8 cellular contexts compared by ENCODE assay signal in the genomic region with DNA sequence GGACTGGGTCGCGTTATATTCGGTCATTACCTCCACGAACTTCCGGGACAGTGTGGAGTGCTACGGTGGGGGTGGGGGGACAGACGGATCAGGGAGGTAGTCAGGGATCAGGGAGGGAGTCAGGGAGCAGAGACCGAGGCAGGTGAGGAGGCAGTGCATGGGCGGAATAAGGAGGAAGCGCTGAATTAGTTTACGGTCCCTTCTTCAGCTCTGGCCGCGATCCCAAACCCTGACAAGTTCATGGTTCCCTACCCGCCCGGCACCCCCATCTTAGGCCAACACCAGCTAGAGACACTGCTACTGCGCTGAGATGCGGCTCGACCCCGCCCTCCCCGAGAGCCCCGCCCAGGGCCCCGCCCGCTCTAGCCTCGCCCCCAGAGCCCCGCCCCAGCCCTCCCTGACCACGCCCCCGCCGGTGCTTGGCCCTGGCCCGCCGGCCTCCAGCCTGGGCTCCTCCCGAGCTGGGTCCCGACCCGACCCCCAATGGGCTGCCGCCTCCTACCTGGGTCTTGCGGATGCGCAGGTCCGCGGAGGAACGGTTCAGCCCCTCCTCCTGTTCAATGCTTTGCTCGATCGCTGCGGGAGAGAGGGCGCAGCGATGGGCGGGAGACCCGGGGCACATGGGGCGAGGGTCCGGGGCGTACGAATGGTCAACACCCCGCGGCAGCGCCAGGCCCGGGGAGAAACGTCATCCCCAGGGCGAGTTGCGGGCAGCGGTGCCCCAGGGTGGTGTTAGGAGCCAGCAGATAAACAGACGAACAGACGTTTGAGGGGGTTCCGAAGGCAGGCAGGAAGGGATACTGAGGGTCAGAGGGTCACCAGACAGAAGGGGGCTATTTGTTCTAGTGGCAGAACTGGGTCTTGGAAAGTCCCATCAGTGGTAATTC. TPM values are rescaled to one million over a fixed set of nuclear protein-coding genes. Genes with fewer than 3 reads are reported as not detected.
DNase-seq lines count a peak whose midpoint lies in the region; ATAC-seq and TF ChIP-seq lines count a peak whose summit lies in the region.

No MANE protein-coding gene starts in this region.

- H3K9me3 ChIP-seq in adipocyte (ENCODE audit: control insufficient read depth, low read length) (no peaks in the 10 kb centered on the region), right cardiac atrium (ENCODE audit: control insufficient read depth, low read length) (no peaks in the 10 kb centered on the region), gastrocnemius medialis (no peaks in the 10 kb centered on the region)

- peak overlapping the region; percentile 81 for H3K9ac ChIP-seq in adipocyte (ENCODE audit: low read length)

- 4% methylated on average over 61 of the region's 61 CpGs for WGBS in right cardiac atrium

- DNase-seq in CD1c-positive myeloid dendritic cell (ENCODE audit: extremely low spot score), result peak; percentile 90
- peak in 66 of 76 experiments; percentile 9 to 85 (median 68) for DNase-seq in HUDEP-2 (lab: John Stamatoyannopoulos, UW; ENCODE audit: unreplicated experiment in 76 of 76)
- DNase-seq in T follicular helper cell (ENCODE audit: low read depth), result peak; percentile 76
- DNase-seq in adipocyte (ENCODE audit: low read depth), result peak; percentile 87
- DNase-seq in right cardiac atrium, result peak; percentile 86 to 94 (median 93)
- peak; percentile 67 to 71 for DNase-seq in gastrocnemius medialis
- no peak for DNase-seq in NCI-H128 (lab: John Stamatoyannopoulos, UW; ENCODE audit: unreplicated experiment)

- peak overlapping the region; percentile 79 for H3K4me3 ChIP-seq in adipocyte (ENCODE audit: low read length)
- peak overlapping the region; percentile 31 for H3K4me3 ChIP-seq in right cardiac atrium (ENCODE audit: low read length)
- H3K4me3 ChIP-seq in gastrocnemius medialis, result peak overlapping the region; percentile 53 to 96 (median 66)

- TF ChIP-seq CTCF in gastrocnemius medialis (IDR thresholded peaks at IDR 0.05 in 4 of 5, conservative IDR thresholded peaks at IDR 0.05 in 1 of 5), result no peak

- in situ Hi-C loops in gastrocnemius medialis (cut with MboI; ENCODE audit: low sequenced_read_pairs in 4 of 4), result loop anchor here in 3 of 4 donors (25.0 kb wide), 4 partner anchors 90 to 865 kb away; partner anchors contain the start of genes ZNF267 (in 3 of the 3), COX6A2 (in 1 of the 3), PRSS36 (in 1 of the 3) and PRSS53 (in 1 of the 3)

- H3K36me3 ChIP-seq in adipocyte (ENCODE audit: control insufficient read depth, insufficient read depth, low read length, severe bottlenecking) (no peaks in the 10 kb centered on the region), gastrocnemius medialis (no peaks in the 10 kb centered on the region)

- H3K27me3 ChIP-seq in adipocyte (replicated peaks; ENCODE audit: control insufficient read depth, insufficient read depth, low read length), result no peaks in the 10 kb centered on the region
- no peaks in the 10 kb centered on the region for H3K27me3 ChIP-seq in right cardiac atrium (ENCODE audit: control insufficient read depth, insufficient read depth)
- peaks cover 0 to 8% (median 3%) of the 10 kb centered on the region in 3 donors for H3K27me3 ChIP-seq in gastrocnemius medialis

- ATAC-seq in GM19463 (IDR thresholded peaks at IDR 0.05; ENCODE audit: unreplicated experiment) (peak; percentile 83), right cardiac atrium (peak; percentile 95 to 96), gastrocnemius medialis (peak; percentile 89 to 90)

- H3K27ac ChIP-seq in right cardiac atrium (ENCODE audit: low read length), result no peak overlapping the region
- H3K27ac ChIP-seq in gastrocnemius medialis, result peak overlapping the region; percentile 63 to 78 (median 76)

- H3K4me1 ChIP-seq in adipocyte (ENCODE audit: control insufficient read depth, insufficient read depth, low read length) (peaks cover 34% of the 10 kb centered on the region), right cardiac atrium (ENCODE audit: control insufficient read depth, insufficient read depth, low read length) (no peaks in the 10 kb centered on the region), gastrocnemius medialis (peaks cover 0 to 12% of the 10 kb centered on the region in 2 donors)

- intact Hi-C loops in right cardiac atrium (cut with DNase I), result no loop called here
- intact Hi-C loops in gastrocnemius medialis (cut with DNase I; ENCODE audit: low total_unique reads), result loop anchor here (2.0 kb wide), 1 partner anchor 36 kb away; the partner anchor contains the start of gene STX4

- TF ChIP-seq POLR2A in gastrocnemius medialis (IDR thresholded peaks at IDR 0.05), result peak; percentile 47 to 57

RNA-seq across cellular contexts. Expression of gene HSD3B7, which starts 12.2 kb away (rescaled TPM):
- total RNA-seq in right cardiac atrium, result 1 to 10 TPM; 4.1 to 7.4 (median 5.6) TPM
- 6.8 TPM for polyA plus RNA-seq in right cardiac atrium
- total RNA-seq in gastrocnemius medialis, result 1 to 10 TPM; 1.5 to 6.8 (median 5.4) TPM

RNA-seq across cellular contexts. Expression of gene STX1B, which starts 13.2 kb away (rescaled TPM):
- 1 to 10 TPM; 1.6 to 2.1 (median 1.8) TPM for total RNA-seq in right cardiac atrium
- 0.66 TPM for polyA plus RNA-seq in right cardiac atrium
- under 1 TPM in 2 of 4 donors, not detected in 2; 0.13 to 0.36 TPM for total RNA-seq in gastrocnemius medialis

RNA-seq across cellular contexts. Expression of gene STX4, which starts 36.1 kb away (rescaled TPM):
- total RNA-seq in right cardiac atrium, result 10 to 100 TPM; 39.6 to 51.3 (median 45.0) TPM
- 47.3 TPM for polyA plus RNA-seq in right cardiac atrium
- 10 to 100 TPM; 14.9 to 24.3 (median 21.4) TPM for total RNA-seq in gastrocnemius medialis

RNA-seq across cellular contexts. Expression of gene SETD1A, which starts 39.7 kb away (rescaled TPM):
- 10 to 100 TPM in 3 of 4 donors, 1 to 10 TPM in 1; 9.7 to 11.6 (median 10.2) TPM for total RNA-seq in right cardiac atrium
- 9.6 TPM for polyA plus RNA-seq in right cardiac atrium
- total RNA-seq in gastrocnemius medialis, result 10 to 100 TPM in 2 of 4 donors, 1 to 10 TPM in 2; 3.8 to 15.4 (median 9.8) TPM

RNA-seq across cellular contexts. Expression of gene ORAI3, which starts 48.4 kb away (rescaled TPM):
- 10 to 100 TPM; 11.8 to 14.6 (median 13.3) TPM for total RNA-seq in right cardiac atrium
- polyA plus RNA-seq in right cardiac atrium, result 15.5 TPM
- 10 to 100 TPM; 10.3 to 15.6 (median 12.5) TPM for total RNA-seq in gastrocnemius medialis
